In genomic region chr1:172883387-172883791, GRCh38 we compare ENCODE assay signal across 9 cellular contexts.
DNase-seq lines count a peak whose midpoint lies in the region; ATAC-seq, FAIRE-seq and TF ChIP-seq lines count a peak whose summit lies in the region.
"Had no signal": no experiment of that assay in that cellular context is flagged by ENCODE, and none has a peak within 500 bp of the region (broad histone marks: within the 10 kb centered on the region; RNA-seq: fewer than 3 reads in every experiment).

No MANE protein-coding gene starts in this region.

- ATAC-seq in GM18868 (IDR thresholded peaks at IDR 0.05; ENCODE audit: unreplicated experiment) (peak; percentile 62), HG03095 (IDR thresholded peaks at IDR 0.05; ENCODE audit: unreplicated experiment) (peak; percentile 66)
- ATAC-seq in activated CD8-positive, alpha-beta T cell treated with anti-CD3 and anti-CD28 coated beads for 36 hours = peak; percentile 83

- H3K4me3 ChIP-seq in AG10803 (ENCODE audit: low read length) (no peak overlapping the region), colonic mucosa (no peak overlapping the region)

- intact Hi-C loops in activated CD8-positive, alpha-beta T cell treated with anti-CD3 and anti-CD28 coated beads for 36 hours (cut with micrococcal nuclease) = no loop called here
- intact Hi-C loops in colonic mucosa (cut with DNase I) = no loop called here

- TF ChIP-seq CTCF in AG10803 (conservative IDR thresholded peaks at IDR 0.05; ENCODE audit: low read length) (no peak), colonic mucosa (IDR thresholded peaks at IDR 0.05) (no peak)
- no peak for TF ChIP-seq CTCF in activated CD8-positive, alpha-beta T cell treated with anti-CD3 and anti-CD28 coated beads for 36 hours (IDR thresholded peaks at IDR 0.05)

- no peaks in the 10 kb centered on the region for H3K36me3 ChIP-seq in colonic mucosa

- no peaks in the 10 kb centered on the region for H3K9me3 ChIP-seq in colonic mucosa

- peak; percentile 45 for DNase-seq in AG10803 (ENCODE audit: low read depth)
- peak; percentile 40 for DNase-seq in activated CD8-positive, alpha-beta T cell treated with anti-CD3 and anti-CD28 coated beads for 36 hours
- DNase-seq in Kasumi-1 (lab: John Stamatoyannopoulos, UW) = no peak
- no peak for DNase-seq in colonic mucosa
- DNase-seq in frontal cortex (ENCODE audit: low spot score in 2 of 2) = no peak
- no peak for DNase-seq in AG20443 (ENCODE audit: low spot score)

- no peaks in the 10 kb centered on the region for H3K27me3 ChIP-seq in colonic mucosa

- no peaks in the 10 kb centered on the region for H3K36me3 Mint-ChIP-seq in activated CD8-positive, alpha-beta T cell treated with anti-CD3 and anti-CD28 coated beads for 36 hours (ENCODE audit: low read depth)

- CTCF ChIA-PET in activated CD8-positive, alpha-beta T cell treated with anti-CD3 and anti-CD28 coated beads for 36 hours (lab: Charles Lee) = interaction anchor here (0.7 to 1.6 kb wide), 3 partner anchors 53 to 157 kb away, joined by 3 to 4 read pairs (median 3); no protein-coding TSS in a partner anchor

- no peak overlapping the region for H3K9ac ChIP-seq in colonic mucosa (ENCODE audit: low read depth in 2 of 2, low read length in 2 of 2)

- no peaks in the 10 kb centered on the region for H3K9me3 Mint-ChIP-seq in activated CD8-positive, alpha-beta T cell treated with anti-CD3 and anti-CD28 coated beads for 36 hours

- no peak overlapping the region for H3K27ac ChIP-seq in colonic mucosa
- H3K27ac ChIP-seq: C4-2B had no signal

- peaks cover 16% of the 10 kb centered on the region for H3K4me1 Mint-ChIP-seq in activated CD8-positive, alpha-beta T cell treated with anti-CD3 and anti-CD28 coated beads for 36 hours (ENCODE audit: low read depth)

- POLR2A ChIA-PET in activated CD8-positive, alpha-beta T cell treated with anti-CD3 and anti-CD28 coated beads for 36 hours (lab: Charles Lee) = interaction anchor here (1.0 to 3.0 kb wide), 5 partner anchors 10 to 104 kb away, joined by 3 to 17 read pairs (median 4); no protein-coding TSS in a partner anchor

- peaks cover 16% of the 10 kb centered on the region for H3K27me3 Mint-ChIP-seq in activated CD8-positive, alpha-beta T cell treated with anti-CD3 and anti-CD28 coated beads for 36 hours

- H3K4me3 Mint-ChIP-seq in activated CD8-positive, alpha-beta T cell treated with anti-CD3 and anti-CD28 coated beads for 36 hours = no peak overlapping the region

- no peaks in the 10 kb centered on the region for H3K4me1 ChIP-seq in colonic mucosa

- FAIRE-seq in frontal cortex (lab: Jason Lieb, UNC) = no peak

- H3K27ac Mint-ChIP-seq in activated CD8-positive, alpha-beta T cell treated with anti-CD3 and anti-CD28 coated beads for 36 hours = no peak overlapping the region

Comparison
In these comparisons a context has a peak if more than half of its experiments do, and no peak if none do; other contexts are left out.
1. DNase-seq: peak in AG10803 (single experiment) and activated CD8-positive, alpha-beta T cell treated with anti-CD3 and anti-CD28 coated beads for 36 hours (single experiment); none in Kasumi-1 (0 of 2), colonic mucosa (single experiment), frontal cortex (0 of 2) and AG20443 (single experiment).
2. Peak in every context shown above with its lines, with median percentiles within 50 percentile points of each other: ATAC-seq.